Comparison of ENCODE assay signal across 19 cellular contexts in the genomic region with DNA sequence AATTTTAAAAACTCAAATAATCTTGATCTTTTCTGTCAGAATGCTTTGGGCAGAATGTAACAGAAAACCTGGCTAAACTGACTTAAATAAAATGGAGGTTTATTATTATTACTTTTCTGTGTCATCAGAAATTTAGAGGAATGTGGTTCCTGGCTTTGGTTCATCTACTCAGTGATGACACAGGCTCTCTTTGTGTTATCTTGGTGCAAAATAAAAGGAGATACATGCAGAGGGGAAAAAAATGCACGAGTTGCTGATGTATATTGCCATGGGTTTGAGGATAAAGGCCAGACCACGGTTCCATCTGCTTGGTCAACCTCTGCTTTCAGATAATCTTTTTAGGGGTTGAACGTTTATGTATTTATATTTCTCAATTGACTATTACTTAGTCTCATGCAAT.
DNase-seq lines count a peak whose midpoint lies in the region; ATAC-seq, FAIRE-seq and TF ChIP-seq lines count a peak whose summit lies in the region.
"Had no signal": no experiment of that assay in that cellular context is flagged by ENCODE, and none has a peak within 500 bp of the region (broad histone marks: within the 10 kb centered on the region; RNA-seq: fewer than 3 reads in every experiment).

No MANE protein-coding gene starts in this region.

- no peaks in the 10 kb centered on the region for H3K27me3 ChIP-seq in astrocyte (ENCODE audit: insufficient read depth, low read length)
- H3K27me3 ChIP-seq in foreskin keratinocyte: no peaks in the 10 kb centered on the region
- no peaks in the 10 kb centered on the region for H3K27me3 ChIP-seq in vagina
- H3K27me3 ChIP-seq: BLaER1 had no signal

- peaks cover 3% of the 10 kb centered on the region for H3K36me3 Mint-ChIP-seq in astrocyte (ENCODE audit: low read depth, unreplicated experiment)
- H3K36me3 Mint-ChIP-seq: CD8-positive, alpha-beta memory T cell had no signal

- H3K79me2 ChIP-seq in astrocyte (ENCODE audit: insufficient read depth, low read length): no peaks in the 10 kb centered on the region

- TF ChIP-seq CTCF in astrocyte (IDR thresholded peaks at IDR 0.05; ENCODE audit: insufficient read depth, low read depth, low read length): no peak
- TF ChIP-seq CTCF in foreskin keratinocyte (conservative IDR thresholded peaks at IDR 0.05): no peak
- no peak for TF ChIP-seq CTCF in vagina (IDR thresholded peaks at IDR 0.05)

- H3K9me3 ChIP-seq in astrocyte (ENCODE audit: insufficient read depth, low read depth, low read length): no peaks in the 10 kb centered on the region
- H3K9me3 ChIP-seq in vagina: no peaks in the 10 kb centered on the region
- H3K9me3 ChIP-seq: BLaER1, Caco-2 had no signal

- H3K4me2 ChIP-seq in astrocyte (ENCODE audit: low read length): no peak overlapping the region
- H3K4me2 ChIP-seq: BLaER1 had no signal

- peaks cover 28% of the 10 kb centered on the region for H3K4me1 Mint-ChIP-seq in astrocyte (ENCODE audit: low read depth, unreplicated experiment)

- DNase-seq in Daoy (ENCODE audit: low read depth) (peak; percentile 35), RPMI7951 (ENCODE audit: low read depth) (peak; percentile 54), astrocyte (ENCODE audit: low read depth) (peak; percentile 46), foreskin melanocyte (peak; percentile 56), MV-4-11 (lab: John Stamatoyannopoulos, UW) (no peak), foreskin keratinocyte (no peak), vagina (ENCODE audit: extremely low spot score in 2 of 2) (no peak)
- DNase-seq: 8988T; AML-193; Caco-2; CD8-positive, alpha-beta memory T cell; DMS79; GDM1; HCEC 1CT; HFFc6 had no signal

- no peaks in the 10 kb centered on the region for H3K27me3 Mint-ChIP-seq in astrocyte (ENCODE audit: low read depth, unreplicated experiment)
- H3K27me3 Mint-ChIP-seq: CD8-positive, alpha-beta memory T cell had no signal

- no peak overlapping the region for H3K4me3 Mint-ChIP-seq in astrocyte (ENCODE audit: unreplicated experiment)
- H3K4me3 Mint-ChIP-seq: CD8-positive, alpha-beta memory T cell; HFFc6 had no signal

- ATAC-seq in foreskin keratinocyte: no peak
- ATAC-seq: HepG2 had no signal

- intact Hi-C loops in vagina (cut with DNase I): no loop called here

- H3K4me1 ChIP-seq in astrocyte (ENCODE audit: insufficient read depth, low read length) (peaks cover 9% of the 10 kb centered on the region), foreskin keratinocyte (peaks cover 8% of the 10 kb centered on the region), vagina (no peaks in the 10 kb centered on the region)
- H3K4me1 ChIP-seq: BLaER1, Caco-2 had no signal

- no peak overlapping the region for H3K9ac ChIP-seq in astrocyte (ENCODE audit: low read length)
- H3K9ac ChIP-seq: BLaER1 had no signal

- H4K20me1 ChIP-seq in astrocyte (ENCODE audit: insufficient read depth, low read length): no peaks in the 10 kb centered on the region
- H4K20me1 ChIP-seq: BLaER1 had no signal

- no peak for TF ChIP-seq POLR2A in vagina (IDR thresholded peaks at IDR 0.05)

- no peak overlapping the region for H3K4me3 ChIP-seq in astrocyte (ENCODE audit: insufficient read depth, low read depth, low read length)
- H3K4me3 ChIP-seq in vagina: no peak overlapping the region
- H3K4me3 ChIP-seq: BLaER1 had no signal

- FAIRE-seq in astrocyte (lab: Jason Lieb, UNC): no peak
- FAIRE-seq: GM12892, HepG2, HTR-8/SVneo had no signal

- H3K27ac Mint-ChIP-seq in astrocyte (ENCODE audit: unreplicated experiment): peak overlapping the region; percentile 78
- H3K27ac Mint-ChIP-seq: CD8-positive, alpha-beta memory T cell; HFFc6 had no signal

- H3K9me3 Mint-ChIP-seq in astrocyte (ENCODE audit: unreplicated experiment): peaks cover 5% of the 10 kb centered on the region
- H3K9me3 Mint-ChIP-seq: HFFc6 had no signal

- H3K27ac ChIP-seq in astrocyte (ENCODE audit: low read depth, low read length) (no peak overlapping the region), foreskin keratinocyte (no peak overlapping the region), vagina (no peak overlapping the region)
- H3K27ac ChIP-seq: BLaER1 had no signal

- no peaks in the 10 kb centered on the region for H3K36me3 ChIP-seq in astrocyte (ENCODE audit: insufficient read depth, low read length)
- H3K36me3 ChIP-seq in vagina: no peaks in the 10 kb centered on the region
- H3K36me3 ChIP-seq: BLaER1 had no signal

- H2AFZ ChIP-seq in astrocyte (ENCODE audit: low read depth, low read length): no peak overlapping the region

Comparison
In these comparisons a context has a peak if more than half of its experiments do, and no peak if none do; other contexts are left out.
1. DNase-seq: peak in Daoy (single experiment), RPMI7951 (single experiment), astrocyte (single experiment) and foreskin melanocyte (single experiment); none in MV-4-11 (single experiment), foreskin keratinocyte (0 of 2) and vagina (0 of 2).